ENCODE assay signal across 1 cellular context in the genomic region with DNA sequence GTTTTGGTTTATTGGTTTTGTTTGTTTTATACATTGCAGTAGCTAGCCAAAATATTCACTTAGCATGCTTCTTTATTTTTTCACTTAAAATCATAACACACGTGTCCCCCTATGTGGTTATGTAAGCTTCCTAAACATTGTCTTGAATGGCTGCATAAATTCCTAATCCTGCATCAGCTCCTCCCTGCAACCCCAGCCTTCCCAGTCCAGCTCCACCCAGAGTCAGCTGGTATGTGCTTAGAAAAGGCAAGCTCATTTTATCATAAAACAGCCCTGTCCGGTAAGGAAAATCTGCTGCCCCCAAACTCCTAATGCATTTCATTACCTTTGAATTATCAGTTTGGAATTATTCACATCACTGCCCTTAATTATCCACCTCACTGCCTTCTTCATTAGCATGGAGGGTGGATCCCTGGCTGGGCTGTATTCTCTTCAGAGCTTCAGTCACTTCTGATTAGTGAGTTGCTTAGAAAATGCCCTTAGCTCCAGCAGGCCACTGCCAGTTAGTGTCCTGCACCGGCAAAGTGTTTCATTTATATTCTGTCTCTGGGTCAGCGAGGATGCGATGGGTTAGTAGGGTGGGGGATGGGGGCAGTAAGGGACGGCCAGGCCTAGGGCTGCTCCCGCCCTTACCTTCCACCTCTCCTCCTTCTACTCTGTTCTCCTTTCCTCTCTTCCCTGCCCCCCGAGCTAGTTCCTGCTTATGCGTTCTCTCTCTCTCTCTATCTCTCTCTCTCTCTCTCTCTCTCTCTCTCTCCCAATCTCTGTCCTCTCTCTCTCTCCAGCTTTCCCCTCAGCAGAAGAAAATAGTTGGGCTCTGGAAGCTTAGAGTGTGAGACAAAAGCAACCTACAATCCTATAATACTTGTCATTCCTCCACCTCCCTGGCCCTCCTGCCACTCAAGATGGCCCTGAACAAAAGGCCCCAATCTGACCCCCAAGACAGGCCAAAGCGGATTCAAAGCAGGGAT.
TF ChIP-seq lines count a peak whose summit lies in the region.

No MANE protein-coding gene starts in this region.

TF ChIP-seq in GM23338, 12 proteins besides CTCF, POLR2A, EP300 and RAD21 (continued from another document):
- TF ChIP-seq, protein P1, sequence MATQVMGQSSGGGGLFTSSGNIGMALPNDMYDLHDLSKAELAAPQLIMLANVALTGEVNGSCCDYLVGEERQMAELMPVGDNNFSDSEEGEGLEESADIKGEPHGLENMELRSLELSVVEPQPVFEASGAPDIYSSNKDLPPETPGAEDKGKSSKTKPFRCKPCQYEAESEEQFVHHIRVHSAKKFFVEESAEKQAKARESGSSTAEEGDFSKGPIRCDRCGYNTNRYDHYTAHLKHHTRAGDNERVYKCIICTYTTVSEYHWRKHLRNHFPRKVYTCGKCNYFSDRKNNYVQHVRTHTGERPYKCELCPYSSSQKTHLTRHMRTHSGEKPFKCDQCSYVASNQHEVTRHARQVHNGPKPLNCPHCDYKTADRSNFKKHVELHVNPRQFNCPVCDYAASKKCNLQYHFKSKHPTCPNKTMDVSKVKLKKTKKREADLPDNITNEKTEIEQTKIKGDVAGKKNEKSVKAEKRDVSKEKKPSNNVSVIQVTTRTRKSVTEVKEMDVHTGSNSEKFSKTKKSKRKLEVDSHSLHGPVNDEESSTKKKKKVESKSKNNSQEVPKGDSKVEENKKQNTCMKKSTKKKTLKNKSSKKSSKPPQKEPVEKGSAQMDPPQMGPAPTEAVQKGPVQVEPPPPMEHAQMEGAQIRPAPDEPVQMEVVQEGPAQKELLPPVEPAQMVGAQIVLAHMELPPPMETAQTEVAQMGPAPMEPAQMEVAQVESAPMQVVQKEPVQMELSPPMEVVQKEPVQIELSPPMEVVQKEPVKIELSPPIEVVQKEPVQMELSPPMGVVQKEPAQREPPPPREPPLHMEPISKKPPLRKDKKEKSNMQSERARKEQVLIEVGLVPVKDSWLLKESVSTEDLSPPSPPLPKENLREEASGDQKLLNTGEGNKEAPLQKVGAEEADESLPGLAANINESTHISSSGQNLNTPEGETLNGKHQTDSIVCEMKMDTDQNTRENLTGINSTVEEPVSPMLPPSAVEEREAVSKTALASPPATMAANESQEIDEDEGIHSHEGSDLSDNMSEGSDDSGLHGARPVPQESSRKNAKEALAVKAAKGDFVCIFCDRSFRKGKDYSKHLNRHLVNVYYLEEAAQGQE (IDR thresholded peaks at IDR 0.05; ENCODE audit: unreplicated experiment): no peak
- TF ChIP-seq EZH2 (IDR thresholded peaks at IDR 0.05; ENCODE audit: low read depth, unreplicated experiment) (no peak), POLR2AphosphoS5 (IDR thresholded peaks at IDR 0.05; ENCODE audit: low read depth) (no peak), ZNF114 (CRISPR knock-in tag; IDR thresholded peaks at IDR 0.05) (no peak), ZNF331 (CRISPR knock-in tag; IDR thresholded peaks at IDR 0.05; ENCODE audit: low read depth) (no peak), NANOG (IDR thresholded peaks at IDR 0.05; ENCODE audit: borderline replicate concordance) (no peak), JUNB (IDR thresholded peaks at IDR 0.05; ENCODE audit: unreplicated experiment) (no peak), STAT1 (IDR thresholded peaks at IDR 0.05; ENCODE audit: unreplicated experiment) (no peak), EZH2phosphoT487 (IDR thresholded peaks at IDR 0.05; ENCODE audit: unreplicated experiment) (no peak)
- TF ChIP-seq, protein P2, sequence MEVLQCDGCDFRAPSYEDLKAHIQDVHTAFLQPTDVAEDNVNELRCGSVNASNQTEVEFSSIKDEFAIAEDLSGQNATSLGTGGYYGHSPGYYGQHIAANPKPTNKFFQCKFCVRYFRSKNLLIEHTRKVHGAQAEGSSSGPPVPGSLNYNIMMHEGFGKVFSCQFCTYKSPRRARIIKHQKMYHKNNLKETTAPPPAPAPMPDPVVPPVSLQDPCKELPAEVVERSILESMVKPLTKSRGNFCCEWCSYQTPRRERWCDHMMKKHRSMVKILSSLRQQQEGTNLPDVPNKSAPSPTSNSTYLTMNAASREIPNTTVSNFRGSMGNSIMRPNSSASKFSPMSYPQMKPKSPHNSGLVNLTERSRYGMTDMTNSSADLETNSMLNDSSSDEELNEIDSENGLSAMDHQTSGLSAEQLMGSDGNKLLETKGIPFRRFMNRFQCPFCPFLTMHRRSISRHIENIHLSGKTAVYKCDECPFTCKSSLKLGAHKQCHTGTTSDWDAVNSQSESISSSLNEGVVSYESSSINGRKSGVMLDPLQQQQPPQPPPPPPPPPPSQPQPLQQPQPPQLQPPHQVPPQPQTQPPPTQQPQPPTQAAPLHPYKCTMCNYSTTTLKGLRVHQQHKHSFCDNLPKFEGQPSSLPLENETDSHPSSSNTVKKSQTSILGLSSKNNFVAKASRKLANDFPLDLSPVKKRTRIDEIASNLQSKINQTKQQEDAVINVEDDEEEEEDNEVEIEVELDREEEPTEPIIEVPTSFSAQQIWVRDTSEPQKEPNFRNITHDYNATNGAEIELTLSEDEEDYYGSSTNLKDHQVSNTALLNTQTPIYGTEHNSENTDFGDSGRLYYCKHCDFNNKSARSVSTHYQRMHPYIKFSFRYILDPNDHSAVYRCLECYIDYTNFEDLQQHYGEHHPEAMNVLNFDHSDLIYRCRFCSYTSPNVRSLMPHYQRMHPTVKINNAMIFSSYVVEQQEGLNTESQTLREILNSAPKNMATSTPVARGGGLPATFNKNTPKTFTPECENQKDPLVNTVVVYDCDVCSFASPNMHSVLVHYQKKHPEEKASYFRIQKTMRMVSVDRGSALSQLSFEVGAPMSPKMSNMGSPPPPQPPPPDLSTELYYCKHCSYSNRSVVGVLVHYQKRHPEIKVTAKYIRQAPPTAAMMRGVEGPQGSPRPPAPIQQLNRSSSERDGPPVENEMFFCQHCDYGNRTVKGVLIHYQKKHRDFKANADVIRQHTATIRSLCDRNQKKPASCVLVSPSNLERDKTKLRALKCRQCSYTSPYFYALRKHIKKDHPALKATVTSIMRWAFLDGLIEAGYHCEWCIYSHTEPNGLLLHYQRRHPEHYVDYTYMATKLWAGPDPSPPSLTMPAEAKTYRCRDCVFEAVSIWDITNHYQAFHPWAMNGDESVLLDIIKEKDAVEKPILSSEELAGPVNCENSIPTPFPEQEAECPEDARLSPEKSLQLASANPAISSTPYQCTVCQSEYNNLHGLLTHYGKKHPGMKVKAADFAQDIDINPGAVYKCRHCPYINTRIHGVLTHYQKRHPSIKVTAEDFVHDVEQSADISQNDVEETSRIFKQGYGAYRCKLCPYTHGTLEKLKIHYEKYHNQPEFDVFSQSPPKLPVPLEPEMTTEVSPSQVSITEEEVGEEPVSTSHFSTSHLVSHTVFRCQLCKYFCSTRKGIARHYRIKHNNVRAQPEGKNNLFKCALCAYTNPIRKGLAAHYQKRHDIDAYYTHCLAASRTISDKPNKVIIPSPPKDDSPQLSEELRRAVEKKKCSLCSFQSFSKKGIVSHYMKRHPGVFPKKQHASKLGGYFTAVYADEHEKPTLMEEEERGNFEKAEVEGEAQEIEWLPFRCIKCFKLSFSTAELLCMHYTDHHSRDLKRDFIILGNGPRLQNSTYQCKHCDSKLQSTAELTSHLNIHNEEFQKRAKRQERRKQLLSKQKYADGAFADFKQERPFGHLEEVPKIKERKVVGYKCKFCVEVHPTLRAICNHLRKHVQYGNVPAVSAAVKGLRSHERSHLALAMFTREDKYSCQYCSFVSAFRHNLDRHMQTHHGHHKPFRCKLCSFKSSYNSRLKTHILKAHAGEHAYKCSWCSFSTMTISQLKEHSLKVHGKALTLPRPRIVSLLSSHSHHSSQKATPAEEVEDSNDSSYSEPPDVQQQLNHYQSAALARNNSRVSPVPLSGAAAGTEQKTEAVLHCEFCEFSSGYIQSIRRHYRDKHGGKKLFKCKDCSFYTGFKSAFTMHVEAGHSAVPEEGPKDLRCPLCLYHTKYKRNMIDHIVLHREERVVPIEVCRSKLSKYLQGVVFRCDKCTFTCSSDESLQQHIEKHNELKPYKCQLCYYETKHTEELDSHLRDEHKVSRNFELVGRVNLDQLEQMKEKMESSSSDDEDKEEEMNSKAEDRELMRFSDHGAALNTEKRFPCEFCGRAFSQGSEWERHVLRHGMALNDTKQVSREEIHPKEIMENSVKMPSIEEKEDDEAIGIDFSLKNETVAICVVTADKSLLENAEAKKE (CRISPR knock-in tag; IDR thresholded peaks at IDR 0.05): no peak
